Comparison of ENCODE assay signal across 8 cellular contexts in the genomic region with DNA sequence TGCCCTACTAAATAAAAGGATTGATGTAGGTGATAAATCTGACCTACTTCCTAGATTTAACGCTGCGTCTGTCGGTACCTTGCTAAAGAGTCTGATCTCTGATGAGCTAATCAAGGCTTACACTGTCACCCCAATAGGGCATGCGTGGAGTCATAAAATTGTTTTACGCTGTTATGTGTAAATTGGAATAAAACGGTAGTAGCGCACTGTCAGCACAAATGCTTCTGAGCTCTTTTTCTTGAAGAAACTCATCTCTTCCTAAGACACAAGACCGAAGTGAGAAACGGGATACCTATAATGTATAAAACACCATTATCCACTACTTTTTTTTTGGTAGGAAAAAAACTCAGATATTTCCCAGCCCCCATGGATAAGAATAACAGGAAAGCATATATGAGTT.
"Had no signal": no experiment of that assay in that cellular context is flagged by ENCODE, and none has a peak within 500 bp of the region (broad histone marks: within the 10 kb centered on the region; RNA-seq: fewer than 3 reads in every experiment).

No MANE protein-coding gene starts in this region.

- DNase-seq: GOT3, H9, HCEC 1CT, KBM-7 had no signal

- H3K9ac ChIP-seq: KMS-11 had no signal

- H3K9me3 Mint-ChIP-seq: H9 had no signal

- H3K4me3 Mint-ChIP-seq: H9 had no signal

- FAIRE-seq: H54 had no signal

- H3K27ac Mint-ChIP-seq: IgD-negative memory B cell had no signal

- H3K4me2 ChIP-seq: KMS-11 had no signal

- H3K27me3 Mint-ChIP-seq: IgD-negative memory B cell had no signal

- H3K27ac ChIP-seq: HL-60, KMS-11 had no signal
